ENCODE assay signal across 8 cellular contexts in the genomic region with DNA sequence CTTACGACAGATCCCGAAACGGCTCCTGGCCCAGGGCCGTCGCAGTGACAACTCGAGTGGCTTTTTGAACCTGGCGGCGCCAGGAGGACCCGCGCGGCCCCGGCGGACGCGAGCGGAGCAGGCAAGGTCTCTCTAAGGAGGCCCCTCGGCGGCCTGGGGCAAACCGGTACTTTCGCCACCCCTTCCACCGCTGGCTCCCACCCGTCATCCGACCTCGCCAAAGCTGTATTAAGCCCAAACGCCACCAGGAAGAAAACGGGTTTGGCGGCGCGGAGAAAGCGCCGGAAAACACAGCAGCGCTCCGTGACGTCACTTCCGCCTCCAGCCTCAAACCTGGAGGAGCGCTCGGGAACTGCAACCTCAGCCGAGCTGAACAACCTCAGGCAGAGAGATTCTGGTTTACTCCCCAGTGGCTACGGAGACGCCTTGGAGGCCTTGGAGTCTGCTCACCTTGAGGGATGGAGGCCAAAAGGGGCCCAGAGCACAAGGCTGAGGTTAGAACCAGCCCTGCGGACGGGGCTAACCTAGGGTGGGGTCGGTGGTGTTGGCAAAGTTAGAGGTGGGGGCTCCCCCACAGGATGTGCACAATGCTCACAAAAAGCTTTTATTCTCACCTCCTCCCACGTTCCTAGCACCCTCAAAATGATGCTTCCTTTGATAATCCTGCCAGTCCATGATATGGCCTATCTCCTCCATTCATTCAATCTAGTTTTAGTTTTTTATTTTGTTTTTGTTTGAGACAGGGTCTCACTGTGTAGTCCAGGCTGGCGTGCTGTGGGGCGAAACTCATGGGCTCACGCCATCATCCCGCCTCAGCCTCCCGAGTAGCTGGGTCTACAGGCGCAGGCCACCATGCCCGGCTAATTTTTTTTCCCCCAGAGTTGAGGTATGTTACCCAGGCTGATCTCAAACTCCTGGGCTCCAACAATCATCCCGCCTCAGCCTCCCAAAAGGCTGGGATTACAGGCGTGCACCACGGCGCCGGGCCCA. TPM values are rescaled to one million over a fixed set of nuclear protein-coding genes. Genes with fewer than 3 reads are reported as not detected.
DNase-seq lines count a peak whose midpoint lies in the region; ATAC-seq and TF ChIP-seq lines count a peak whose summit lies in the region.

Gene ZNF266, minus strand, starts transcription at position 295 of the 990 bp plus-strand sequence. CDS start 15,484 bp downstream, outside the sequence.

- peak within 1 kb of the TSS; percentile 60 for H2BK120ac ChIP-seq in IMR-90 (ENCODE audit: low read depth, low read length)

- WGBS in IMR-90 (ENCODE audit: extremely low coverage in 2 of 2, insufficient read length in 1 of 2), 2 experiments, result 0% methylated on average over 24 of the region's 56 CpGs; no CpG with 5 or more reads in 1 of the 2 experiments

- peak within 1 kb of the TSS; percentile 92 for H3K9ac ChIP-seq in IMR-90 (ENCODE audit: low read depth, low read length)

- peak within 1 kb of the TSS; percentile 99 for H3K14ac ChIP-seq in IMR-90 (replicated peaks; ENCODE audit: low read depth, low read length)

- H4K20me1 ChIP-seq in IMR-90 (ENCODE audit: insufficient read depth, low read length) (no peaks in the 10 kb centered on the region), OCI-LY7 (ENCODE audit: insufficient read depth, low read length) (peaks cover 4% of the 10 kb centered on the region; the same call in 1 of the 2 replicates)

- DNase-seq in DMS 273 treated with DMSO at 0.1 percent for 48 hours (lab: John Stamatoyannopoulos, UW) (peak; percentile 67), IMR-90 (peak; percentile 90), OCI-LY7 (ENCODE audit: low spot score) (peak; percentile 95), activated T-cell treated with anti-CD3 and anti-CD28 coated beads for 24 hours (ENCODE audit: low read depth) (peak; percentile 90), epithelial cell of proximal tubule (ENCODE audit: low read depth) (peak; percentile 55), mucosa of gallbladder (ENCODE audit: low spot score) (peak; percentile 92)
- DNase-seq in stimulated activated CD8-positive, alpha-beta memory T cell treated with anti-CD3 and anti-CD28 coated beads, Interleukin-4, amount 100 ng/mL, for 4 hours (ENCODE audit: low read depth in 2 of 2, low spot score in 1 of 2), result peak; percentile 81 to 84

- CTCF ChIA-PET in IMR-90 (lab: Yijun Ruan, JAX) (interaction anchor here (0.6 to 1.2 kb wide), 2 partner anchors 16 to 393 kb away, joined by 3 read pairs; no protein-coding TSS in a partner anchor), OCI-LY7 (lab: Charles Lee; ENCODE audit: unreplicated experiment) (no interaction called here)

- H3K4ac ChIP-seq in IMR-90 (ENCODE audit: low read depth, low read length), result peak within 1 kb of the TSS; percentile 97

- H3K56ac ChIP-seq in IMR-90 (ENCODE audit: extremely low read depth, insufficient read depth, low read length), result peak within 1 kb of the TSS; percentile 82

- H3K36me3 ChIP-seq in IMR-90 (ENCODE audit: control insufficient read depth, insufficient read depth, low read length), result peaks cover 12% of the 10 kb centered on the region
- peaks cover 30% of the 10 kb centered on the region for H3K36me3 ChIP-seq in OCI-LY7 (ENCODE audit: insufficient read depth, low read length)

- POLR2A ChIA-PET in IMR-90 (lab: Charles Lee; ENCODE audit: unreplicated experiment), result no interaction called here
- POLR2A ChIA-PET in OCI-LY7 (lab: Charles Lee), result interaction anchor here (1.0 kb wide), 1 partner anchor 24 kb away, joined by 3 read pairs; no protein-coding TSS in a partner anchor

- no peak within 1 kb of the TSS for H2BK15ac ChIP-seq in IMR-90 (ENCODE audit: low read depth, low read length)

- peak; percentile 74; the same call in 1 of the 2 replicates for TF ChIP-seq POLR2A in IMR-90 (IDR thresholded peaks at IDR 0.05; ENCODE audit: low read depth, low read length)

- no peak for TF ChIP-seq RAD21 in IMR-90 (IDR thresholded peaks at IDR 0.05; ENCODE audit: low read length)

- H4K8ac ChIP-seq in IMR-90 (ENCODE audit: low read depth in 2 of 2, low read length in 2 of 2), result peak within 1 kb of the TSS; percentile 95 to 99

- H3K4me1 ChIP-seq in IMR-90 (ENCODE audit: control insufficient read depth, insufficient read depth, low read length) (no peaks in the 10 kb centered on the region; the same call in 1 of the 2 replicates), OCI-LY7 (ENCODE audit: insufficient read depth, low read length, poor library complexity, severe bottlenecking) (peaks cover 24% of the 10 kb centered on the region)

- H3K4me3 ChIP-seq in IMR-90 (ENCODE audit: insufficient read depth, low read depth, low read length), result peak within 1 kb of the TSS; percentile 92
- peak within 1 kb of the TSS; percentile 93 for H3K4me3 ChIP-seq in OCI-LY7 (ENCODE audit: low read depth, low read length, poor library complexity, severe bottlenecking)
- peak within 1 kb of the TSS; percentile 79 for H3K4me3 ChIP-seq in epithelial cell of proximal tubule (ENCODE audit: low read depth, low read length)

- H3K23ac ChIP-seq in IMR-90 (ENCODE audit: low read depth, low read length), result peak within 1 kb of the TSS; percentile 86

- H2AFZ ChIP-seq in IMR-90 (replicated peaks; ENCODE audit: low read length, poor library complexity), result peak within 1 kb of the TSS; percentile 99
- peak within 1 kb of the TSS; percentile 83 for H2AFZ ChIP-seq in OCI-LY7 (ENCODE audit: low read length)

- H2BK20ac ChIP-seq in IMR-90 (ENCODE audit: low read depth, low read length), result 0 out of 2 replicates have a peak within 1 kb of the TSS, but pooled peaks have one; percentile 17

- TF ChIP-seq CTCF in IMR-90 (conservative IDR thresholded peaks at IDR 0.05; ENCODE audit: low read depth, low read length), result peak; percentile 71
- peak; percentile 59 for TF ChIP-seq CTCF in OCI-LY7 (conservative IDR thresholded peaks at IDR 0.05; ENCODE audit: low read length)
- TF ChIP-seq CTCF in epithelial cell of proximal tubule (conservative IDR thresholded peaks at IDR 0.05; ENCODE audit: low read depth, low read length), result peak; percentile 64

- H3K18ac ChIP-seq in IMR-90 (ENCODE audit: low read depth, low read length), result peak within 1 kb of the TSS; percentile 86

- H2AK9ac ChIP-seq in IMR-90 (replicated peaks; ENCODE audit: low read depth, low read length, poor library complexity), result peak within 1 kb of the TSS; percentile 42

- no peaks in the 10 kb centered on the region for H3K9me1 ChIP-seq in IMR-90 (ENCODE audit: insufficient read depth, low read length)

- BruUV-seq in IMR-90 (replicated peaks; lab: Mats Ljungman, UMichigan) (TSS peak; percentile 73), OCI-LY7 (replicated peaks; lab: Mats Ljungman, UMichigan) (TSS peak; percentile 77)

- H3K4me2 ChIP-seq in IMR-90 (ENCODE audit: low read depth, low read length) (peak within 1 kb of the TSS; percentile 93), OCI-LY7 (ENCODE audit: low read length) (peak within 1 kb of the TSS; percentile 94)

- intact Hi-C loops in IMR-90 (cut with micrococcal nuclease) (loop anchor here (5.0 to 10.0 kb wide), 3 partner anchors 102 to 231 kb away; partner anchors contain the start of genes ZNF121 and ZNF426), OCI-LY7 (cut with micrococcal nuclease; ENCODE audit: unreplicated experiment) (loop anchor here (10.0 kb wide), 2 partner anchors 301 to 359 kb away; no protein-coding TSS in a partner anchor)

- H3K9me3 ChIP-seq in IMR-90 (ENCODE audit: control insufficient read depth, insufficient read depth, low read length), result peaks cover 2% of the 10 kb centered on the region; the same call in 1 of the 2 replicates
- no peaks in the 10 kb centered on the region for H3K9me3 ChIP-seq in OCI-LY7 (ENCODE audit: low read length)

- H4K5ac ChIP-seq in IMR-90 (ENCODE audit: low read depth, low read length), result peak within 1 kb of the TSS; percentile 97

- peak within 1 kb of the TSS; percentile 23; the same call in 1 of the 2 replicates for H2AK5ac ChIP-seq in IMR-90 (ENCODE audit: low read depth, low read length)

- in situ Hi-C loops in IMR-90 (cut with MboI; ENCODE audit: low sequenced_read_pairs), result no loop called here

- no peaks in the 10 kb centered on the region for H3K9me2 ChIP-seq in OCI-LY7 (ENCODE audit: insufficient read depth, low read length)

- H3K79me1 ChIP-seq in IMR-90 (ENCODE audit: low read depth in 1 of 2, low read length in 2 of 2), result peaks cover 16 to 19% of the 10 kb centered on the region in 2 experiments

- peak within 1 kb of the TSS; percentile 93 for H4K91ac ChIP-seq in IMR-90 (ENCODE audit: insufficient read depth, low read depth, low read length)

- ATAC-seq in GM21526 (IDR thresholded peaks at IDR 0.05; ENCODE audit: low FRiP score, unreplicated experiment) (peak; percentile 87), IMR-90 (ENCODE audit: low read depth) (peak; percentile 96)

- peak within 1 kb of the TSS; percentile 87 for H2BK5ac ChIP-seq in IMR-90 (ENCODE audit: low read depth, low read length, poor library complexity, severe bottlenecking)

- peaks cover 38% of the 10 kb centered on the region for H3K79me2 ChIP-seq in OCI-LY7 (ENCODE audit: insufficient read depth, low read depth, low read length)

- no peaks in the 10 kb centered on the region for H3K27me3 ChIP-seq in IMR-90 (ENCODE audit: control insufficient read depth, insufficient read depth, low read length)

- H3K27ac ChIP-seq in IMR-90 (ENCODE audit: insufficient read depth, low read length) (peak within 1 kb of the TSS; percentile 88), OCI-LY7 (ENCODE audit: low read depth, low read length, poor library complexity, severe bottlenecking) (peak within 1 kb of the TSS; percentile 63)

- dilution Hi-C loops in IMR-90 (cut with HindIII; ENCODE audit: low sequenced_read_pairs, unreplicated experiment), result no loop called here

TF ChIP-seq in IMR-90, 13 proteins besides CTCF, POLR2A, EP300 and RAD21 (continues in another document):
- TF ChIP-seq MAFK (IDR thresholded peaks at IDR 0.05; ENCODE audit: low read depth, low read length), result no peak
- no peak for TF ChIP-seq RCOR1 (IDR thresholded peaks at IDR 0.05; ENCODE audit: insufficient replicate concordance, low read length)
- TF ChIP-seq BHLHE40 (IDR thresholded peaks at IDR 0.05; ENCODE audit: low read depth, low read length), result no peak
- TF ChIP-seq MAZ (IDR thresholded peaks at IDR 0.05; ENCODE audit: borderline replicate concordance, low read depth, low read length), result no peak; the same call in 1 of the 2 replicates
- no peak for TF ChIP-seq USF2 (IDR thresholded peaks at IDR 0.05; ENCODE audit: low read depth, low read length)

RNA-seq across cellular contexts. Expression of gene ZNF266, which starts in this region (rescaled TPM):
- 7.8 and 9.3 TPM in 2 replicates for total RNA-seq in IMR-90 (2012; rRNA removed)
- 6.7 and 9.8 TPM in 2 replicates for polyA plus RNA-seq in IMR-90 (2012; rRNA removed)
- 1.2 and 1.9 TPM in 2 replicates for polyA plus RNA-seq in IMR-90 (2012; cell fraction: cytosol; rRNA removed)
- 11.8 and 91.8 TPM in 2 replicates for polyA plus RNA-seq in IMR-90 (2012; cell fraction: nucleus; rRNA removed; ENCODE audit: low replicate concordance)
- 22.1 and 28.2 TPM in 2 replicates for total RNA-seq in OCI-LY7 (2014; rRNA removed; shearing (Covaris generic))
- 37.4 and 39.0 TPM in 2 replicates for total RNA-seq in OCI-LY7 (2022)
- total RNA-seq in epithelial cell of proximal tubule, result 5.6 and 9.1 TPM in 2 replicates
- 23.0 TPM for total RNA-seq in mucosa of gallbladder

Comparison
In these comparisons a context has a peak if more than half of its experiments do, and no peak if none do; other contexts are left out.
1. Peak in every context shown above with its lines: DNase-seq, ATAC-seq, H3K4me3 ChIP-seq and H3K27ac ChIP-seq.